1 cellular context compared by ENCODE assay signal in the genomic region with DNA sequence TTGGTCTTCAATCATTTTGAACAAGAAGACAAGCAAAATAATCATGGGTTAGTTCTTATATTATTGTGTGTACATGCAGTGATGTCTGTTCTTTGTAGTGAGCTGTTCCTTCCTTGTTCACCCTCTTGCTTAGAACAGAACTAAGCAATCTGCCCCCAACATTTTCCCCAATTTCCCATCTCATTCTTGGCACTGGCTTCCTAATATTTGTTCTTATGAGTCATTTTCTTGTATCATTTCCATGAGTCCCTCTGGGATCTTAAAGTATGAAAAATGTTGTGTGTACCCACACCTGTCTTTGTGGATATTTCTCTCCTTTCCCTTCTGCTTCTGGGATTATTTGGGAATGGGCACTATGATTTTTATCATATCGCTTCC.
TF ChIP-seq lines count a peak whose summit lies in the region.

No MANE protein-coding gene starts in this region.

TF ChIP-seq in A549, 52 proteins besides CTCF, POLR2A, EP300 and RAD21 (continued from another document):
- TF ChIP-seq, protein P1, sequence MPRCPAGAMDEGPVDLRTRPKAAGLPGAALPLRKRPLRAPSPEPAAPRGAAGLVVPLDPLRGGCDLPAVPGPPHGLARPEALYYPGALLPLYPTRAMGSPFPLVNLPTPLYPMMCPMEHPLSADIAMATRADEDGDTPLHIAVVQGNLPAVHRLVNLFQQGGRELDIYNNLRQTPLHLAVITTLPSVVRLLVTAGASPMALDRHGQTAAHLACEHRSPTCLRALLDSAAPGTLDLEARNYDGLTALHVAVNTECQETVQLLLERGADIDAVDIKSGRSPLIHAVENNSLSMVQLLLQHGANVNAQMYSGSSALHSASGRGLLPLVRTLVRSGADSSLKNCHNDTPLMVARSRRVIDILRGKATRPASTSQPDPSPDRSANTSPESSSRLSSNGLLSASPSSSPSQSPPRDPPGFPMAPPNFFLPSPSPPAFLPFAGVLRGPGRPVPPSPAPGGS (IDR thresholded peaks at IDR 0.05) = no peak
- no peak for TF ChIP-seq ZC3H11A (IDR thresholded peaks at IDR 0.05)
- TF ChIP-seq, protein P2, sequence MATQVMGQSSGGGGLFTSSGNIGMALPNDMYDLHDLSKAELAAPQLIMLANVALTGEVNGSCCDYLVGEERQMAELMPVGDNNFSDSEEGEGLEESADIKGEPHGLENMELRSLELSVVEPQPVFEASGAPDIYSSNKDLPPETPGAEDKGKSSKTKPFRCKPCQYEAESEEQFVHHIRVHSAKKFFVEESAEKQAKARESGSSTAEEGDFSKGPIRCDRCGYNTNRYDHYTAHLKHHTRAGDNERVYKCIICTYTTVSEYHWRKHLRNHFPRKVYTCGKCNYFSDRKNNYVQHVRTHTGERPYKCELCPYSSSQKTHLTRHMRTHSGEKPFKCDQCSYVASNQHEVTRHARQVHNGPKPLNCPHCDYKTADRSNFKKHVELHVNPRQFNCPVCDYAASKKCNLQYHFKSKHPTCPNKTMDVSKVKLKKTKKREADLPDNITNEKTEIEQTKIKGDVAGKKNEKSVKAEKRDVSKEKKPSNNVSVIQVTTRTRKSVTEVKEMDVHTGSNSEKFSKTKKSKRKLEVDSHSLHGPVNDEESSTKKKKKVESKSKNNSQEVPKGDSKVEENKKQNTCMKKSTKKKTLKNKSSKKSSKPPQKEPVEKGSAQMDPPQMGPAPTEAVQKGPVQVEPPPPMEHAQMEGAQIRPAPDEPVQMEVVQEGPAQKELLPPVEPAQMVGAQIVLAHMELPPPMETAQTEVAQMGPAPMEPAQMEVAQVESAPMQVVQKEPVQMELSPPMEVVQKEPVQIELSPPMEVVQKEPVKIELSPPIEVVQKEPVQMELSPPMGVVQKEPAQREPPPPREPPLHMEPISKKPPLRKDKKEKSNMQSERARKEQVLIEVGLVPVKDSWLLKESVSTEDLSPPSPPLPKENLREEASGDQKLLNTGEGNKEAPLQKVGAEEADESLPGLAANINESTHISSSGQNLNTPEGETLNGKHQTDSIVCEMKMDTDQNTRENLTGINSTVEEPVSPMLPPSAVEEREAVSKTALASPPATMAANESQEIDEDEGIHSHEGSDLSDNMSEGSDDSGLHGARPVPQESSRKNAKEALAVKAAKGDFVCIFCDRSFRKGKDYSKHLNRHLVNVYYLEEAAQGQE (IDR thresholded peaks at IDR 0.05) = no peak
- no peak for TF ChIP-seq NPAS2 (CRISPR knock-in tag; IDR thresholded peaks at IDR 0.05; ENCODE audit: borderline replicate concordance)
- TF ChIP-seq, protein P3, sequence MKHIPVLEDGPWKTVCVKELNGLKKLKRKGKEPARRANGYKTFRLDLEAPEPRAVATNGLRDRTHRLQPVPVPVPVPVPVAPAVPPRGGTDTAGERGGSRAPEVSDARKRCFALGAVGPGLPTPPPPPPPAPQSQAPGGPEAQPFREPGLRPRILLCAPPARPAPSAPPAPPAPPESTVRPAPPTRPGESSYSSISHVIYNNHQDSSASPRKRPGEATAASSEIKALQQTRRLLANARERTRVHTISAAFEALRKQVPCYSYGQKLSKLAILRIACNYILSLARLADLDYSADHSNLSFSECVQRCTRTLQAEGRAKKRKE (CRISPR knock-in tag; IDR thresholded peaks at IDR 0.05; ENCODE audit: low read depth) = no peak
- no peak for TF ChIP-seq SREBF2 (IDR thresholded peaks at IDR 0.05)
- no peak for TF ChIP-seq MYC (IDR thresholded peaks at IDR 0.05; ENCODE audit: borderline replicate concordance, low read length)
- TF ChIP-seq HOXB13 (CRISPR knock-in tag; IDR thresholded peaks at IDR 0.05; ENCODE audit: low read depth) = no peak
- no peak for TF ChIP-seq MAZ (IDR thresholded peaks at IDR 0.05; ENCODE audit: borderline replicate concordance, low read depth, low read length)
